Comparison of ENCODE assay signal across 1 cellular context in the genomic region with DNA sequence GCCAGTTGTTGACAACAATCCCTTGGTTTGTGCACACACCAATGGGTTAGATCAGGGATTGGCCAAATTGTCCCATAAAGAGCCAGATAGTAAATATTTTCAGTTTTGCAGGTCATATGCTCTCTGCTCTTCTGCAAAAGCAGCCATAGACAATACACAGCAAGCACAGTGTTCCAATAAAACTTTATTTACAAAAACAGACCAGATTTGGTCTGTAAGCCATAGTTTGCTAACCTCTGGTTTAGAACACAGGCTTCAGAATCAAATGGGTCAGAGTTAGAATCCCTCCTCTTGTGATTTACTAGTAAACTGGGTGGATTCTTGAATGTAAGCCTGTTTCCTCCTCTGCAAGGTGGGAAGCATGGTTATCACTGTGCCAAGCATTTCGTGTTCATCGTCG.
TF ChIP-seq lines count a peak whose summit lies in the region.

No MANE protein-coding gene starts in this region.

TF ChIP-seq in IMR-90, 13 proteins besides CTCF, POLR2A, EP300 and RAD21 (continued from another document):
- no peak for TF ChIP-seq MXI1 (IDR thresholded peaks at IDR 0.05; ENCODE audit: borderline replicate concordance, low read depth, low read length)
- no peak for TF ChIP-seq RCOR1 (IDR thresholded peaks at IDR 0.05; ENCODE audit: insufficient replicate concordance, low read length)
- TF ChIP-seq BHLHE40 (IDR thresholded peaks at IDR 0.05; ENCODE audit: low read depth, low read length) = no peak
- TF ChIP-seq SMC3 (IDR thresholded peaks at IDR 0.05; ENCODE audit: low read depth, low read length) = no peak
- TF ChIP-seq CHD1 (IDR thresholded peaks at IDR 0.05; ENCODE audit: low read depth, low read length) = no peak
- TF ChIP-seq, protein P1, sequence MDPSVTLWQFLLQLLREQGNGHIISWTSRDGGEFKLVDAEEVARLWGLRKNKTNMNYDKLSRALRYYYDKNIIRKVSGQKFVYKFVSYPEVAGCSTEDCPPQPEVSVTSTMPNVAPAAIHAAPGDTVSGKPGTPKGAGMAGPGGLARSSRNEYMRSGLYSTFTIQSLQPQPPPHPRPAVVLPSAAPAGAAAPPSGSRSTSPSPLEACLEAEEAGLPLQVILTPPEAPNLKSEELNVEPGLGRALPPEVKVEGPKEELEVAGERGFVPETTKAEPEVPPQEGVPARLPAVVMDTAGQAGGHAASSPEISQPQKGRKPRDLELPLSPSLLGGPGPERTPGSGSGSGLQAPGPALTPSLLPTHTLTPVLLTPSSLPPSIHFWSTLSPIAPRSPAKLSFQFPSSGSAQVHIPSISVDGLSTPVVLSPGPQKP (IDR thresholded peaks at IDR 0.05; ENCODE audit: borderline replicate concordance, low read depth, low read length) = no peak
- no peak for TF ChIP-seq RFX5 (IDR thresholded peaks at IDR 0.05; ENCODE audit: low read depth, low read length)
- TF ChIP-seq MAFK (IDR thresholded peaks at IDR 0.05; ENCODE audit: low read depth, low read length) = no peak
- TF ChIP-seq USF2 (IDR thresholded peaks at IDR 0.05; ENCODE audit: low read depth, low read length) = no peak
